In the genomic region with DNA sequence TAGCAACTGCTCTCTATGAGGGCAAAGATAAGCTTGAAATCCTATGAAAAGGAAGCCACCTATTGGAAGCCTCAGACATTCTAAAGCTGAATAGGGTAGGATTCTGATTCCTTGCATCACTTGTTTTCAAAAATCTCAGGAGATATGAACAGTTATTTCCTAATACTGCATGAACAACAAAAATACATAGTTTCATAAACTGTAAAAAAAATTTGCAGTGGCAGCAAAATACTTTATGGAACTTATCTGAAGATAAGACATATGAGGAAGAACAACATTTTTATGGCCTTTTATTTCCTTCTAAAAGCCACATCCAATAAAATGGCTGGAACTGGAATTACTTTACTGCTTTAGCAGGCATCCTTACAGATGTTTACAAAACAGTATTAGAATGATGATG, we compare ENCODE assay signal across 27 cellular contexts. TPM values are rescaled to one million over a fixed set of nuclear protein-coding genes. Genes with fewer than 3 reads are reported as not detected.
DNase-seq lines count a peak whose midpoint lies in the region; ATAC-seq, FAIRE-seq and TF ChIP-seq lines count a peak whose summit lies in the region.
"Had no signal": no experiment of that assay in that cellular context is flagged by ENCODE, and none has a peak within 500 bp of the region (broad histone marks: within the 10 kb centered on the region; RNA-seq: fewer than 3 reads in every experiment).

No MANE protein-coding gene starts in this region.

- CTCF ChIA-PET in MCF 10A (lab: Yijun Ruan, JAX), result interaction anchor here (0.6 to 4.2 kb wide), 9 partner anchors 10 to 378 kb away, joined by 3 to 38 read pairs (median 4); no protein-coding TSS in a partner anchor

- no peak for TF ChIP-seq CTCF in MCF 10A (IDR thresholded peaks at IDR 0.05; ENCODE audit: unreplicated experiment)
- no peak for TF ChIP-seq CTCF in breast epithelium (IDR thresholded peaks at IDR 0.05)
- no peak for TF ChIP-seq CTCF in colonic mucosa (IDR thresholded peaks at IDR 0.05)
- no peak for TF ChIP-seq CTCF in transverse colon (IDR thresholded peaks at IDR 0.05)

- no peak overlapping the region for H2BK15ac ChIP-seq in mesenchymal stem cell (ENCODE audit: low read depth, poor library complexity, severe bottlenecking)

- H3K9me3 Mint-ChIP-seq in MCF 10A (ENCODE audit: unreplicated experiment), result no peaks in the 10 kb centered on the region
- H3K9me3 Mint-ChIP-seq in natural killer cell treated with Interleukin-12 subunit alpha and Interleukin-12 subunit beta and Interleukin-15 and Interleukin-18, amount 100 ng/mL, for 72 hours, result no peaks in the 10 kb centered on the region
- H3K9me3 Mint-ChIP-seq: activated naive CD8-positive, alpha-beta T cell treated with anti-CD3 and anti-CD28 coated beads, Interleukin-2, amount 10 ng/mL, durations not matched to agents 7 days and 5 days; activated T-helper 2 cell treated with anti-CD3 and anti-CD28 coated beads, Interferon-gamma antibody, Interleukin-2, Interleukin-4, amounts not matched to agents 10 μg/mL and 5 μg/mL and 100 μg/mL, durations not matched to agents 14 hours and 24 hours and 36 hours; immature natural killer cell had no signal

- no peak for TF ChIP-seq EP300 in transverse colon (IDR thresholded peaks at IDR 0.05; ENCODE audit: low read depth)

- POLR2A ChIA-PET in MCF 10A (lab: Yijun Ruan, JAX), result interaction anchor here (0.7 to 1.6 kb wide), 4 partner anchors 16 to 369 kb away, joined by 3 to 7 read pairs (median 4); no protein-coding TSS in a partner anchor

- H3K4me3 ChIP-seq in breast epithelium (no peak overlapping the region), colonic mucosa (no peak overlapping the region), mesenchymal stem cell (ENCODE audit: insufficient read depth in 1 of 2, low read depth in 1 of 2, low read length in 2 of 2) (no peak overlapping the region), transverse colon (no peak overlapping the region)
- H3K4me3 ChIP-seq: BLaER1, heart right ventricle, neural progenitor cell, spleen, tibial artery had no signal

- no peaks in the 10 kb centered on the region for H3K27me3 ChIP-seq in breast epithelium
- no peaks in the 10 kb centered on the region for H3K27me3 ChIP-seq in colonic mucosa
- H3K27me3 ChIP-seq in mesenchymal stem cell (ENCODE audit: control insufficient read depth in 1 of 2, insufficient read depth in 1 of 2, low read length in 2 of 2), result no peaks in the 10 kb centered on the region
- H3K27me3 ChIP-seq in transverse colon, result no peaks in the 10 kb centered on the region
- H3K27me3 ChIP-seq: BLaER1, heart right ventricle, neural progenitor cell, spleen, tibial artery had no signal

- no peak overlapping the region for H3K4me2 ChIP-seq in mesenchymal stem cell (ENCODE audit: low read length, poor library complexity, severe bottlenecking)
- H3K4me2 ChIP-seq: BLaER1, neural progenitor cell had no signal

- no peak for FAIRE-seq in RCC 7860 (lab: Jason Lieb, UNC)

- H3K23ac ChIP-seq in mesenchymal stem cell (ENCODE audit: low read length in 2 of 2), result no peak overlapping the region

- H3K27me3 Mint-ChIP-seq in MCF 10A (ENCODE audit: insufficient read depth, unreplicated experiment), result no peaks in the 10 kb centered on the region
- H3K27me3 Mint-ChIP-seq in natural killer cell treated with Interleukin-12 subunit alpha and Interleukin-12 subunit beta and Interleukin-15 and Interleukin-18, amount 100 ng/mL, for 72 hours, result no peaks in the 10 kb centered on the region
- H3K27me3 Mint-ChIP-seq: activated naive CD8-positive, alpha-beta T cell treated with anti-CD3 and anti-CD28 coated beads, Interleukin-2, amount 10 ng/mL, durations not matched to agents 7 days and 5 days had no signal

- H3K9ac ChIP-seq in colonic mucosa (ENCODE audit: low read depth in 2 of 2, low read length in 2 of 2), result no peak overlapping the region
- H3K9ac ChIP-seq in mesenchymal stem cell (ENCODE audit: low read length), result peak overlapping the region; percentile 64
- H3K9ac ChIP-seq: BLaER1, neural progenitor cell had no signal

- TF ChIP-seq POLR2A in breast epithelium (IDR thresholded peaks at IDR 0.05) (no peak), transverse colon (IDR thresholded peaks at IDR 0.05) (no peak)

- no peak overlapping the region for H2BK120ac ChIP-seq in mesenchymal stem cell (ENCODE audit: low read depth, low read length)

- H3K36me3 ChIP-seq in breast epithelium (no peaks in the 10 kb centered on the region), colonic mucosa (no peaks in the 10 kb centered on the region), mesenchymal stem cell (ENCODE audit: control insufficient read depth in 1 of 2, insufficient read depth in 2 of 2, low read depth in 1 of 2, low read length in 2 of 2) (peaks cover 5 to 29% of the 10 kb centered on the region in 2 experiments), transverse colon (peaks cover 0 to 3% (median 0%) of the 10 kb centered on the region in 4 donors)
- H3K36me3 ChIP-seq: neural progenitor cell had no signal

- H3K27ac ChIP-seq in breast epithelium (peak overlapping the region in 1 of 2 donors; percentile 13), colonic mucosa (peak overlapping the region; percentile 57), mesenchymal stem cell (ENCODE audit: low read length, poor library complexity, severe bottlenecking) (no peak overlapping the region), transverse colon (peak overlapping the region; percentile 43 to 67 (median 64))
- H3K27ac ChIP-seq: 22Rv1, BLaER1, heart right ventricle, neural progenitor cell, RWPE1, spleen, tibial artery had no signal

- ATAC-seq in natural killer cell treated with Interleukin-12 subunit alpha and Interleukin-12 subunit beta and Interleukin-15 and Interleukin-18, amount 100 ng/mL, for 72 hours, result no peak
- ATAC-seq: heart right ventricle; SK-N-SH treated with all-trans-retinoic acid at 6 μM for 48 hours; stimulated activated naive CD8-positive, alpha-beta T cell treated with anti-CD3 and anti-CD28 coated beads, Interleukin-15, Interleukin-2, amounts not matched to agents 100 U/mL and 50 U/mL, for 24 hours had no signal

- no peak overlapping the region for H4K91ac ChIP-seq in mesenchymal stem cell (ENCODE audit: low read length)

- no peak overlapping the region for H3K4ac ChIP-seq in mesenchymal stem cell (ENCODE audit: low read depth in 1 of 2, low read length in 2 of 2)

- in situ Hi-C loops in transverse colon (cut with MboI; ENCODE audit: low pct_ligation_motif_present in 1 of 4, low pct_unique_long_range_greater_than_20kb in 1 of 4, low sequenced_read_pairs in 3 of 4), result no loop called here

- no peak overlapping the region for H2AFZ ChIP-seq in mesenchymal stem cell (ENCODE audit: low read depth, low read length)
- H2AFZ ChIP-seq: neural progenitor cell had no signal

- no peak overlapping the region for H2AK5ac ChIP-seq in mesenchymal stem cell (ENCODE audit: low read length, severe bottlenecking)

- no peak overlapping the region for H2BK5ac ChIP-seq in mesenchymal stem cell (ENCODE audit: low read depth, low read length, poor library complexity, severe bottlenecking)

- no peak overlapping the region for H3K27ac Mint-ChIP-seq in MCF 10A (ENCODE audit: low read depth, unreplicated experiment)
- H3K27ac Mint-ChIP-seq in natural killer cell treated with Interleukin-12 subunit alpha and Interleukin-12 subunit beta and Interleukin-15 and Interleukin-18, amount 100 ng/mL, for 72 hours, result no peak overlapping the region
- H3K27ac Mint-ChIP-seq: activated naive CD8-positive, alpha-beta T cell treated with anti-CD3 and anti-CD28 coated beads, Interleukin-2, amount 10 ng/mL, durations not matched to agents 7 days and 5 days; activated T-helper 2 cell treated with anti-CD3 and anti-CD28 coated beads, Interferon-gamma antibody, Interleukin-2, Interleukin-4, amounts not matched to agents 10 μg/mL and 5 μg/mL and 100 μg/mL, durations not matched to agents 14 hours and 24 hours and 36 hours; immature natural killer cell; neural progenitor cell had no signal

- no peak overlapping the region for H3K4me3 Mint-ChIP-seq in MCF 10A (ENCODE audit: unreplicated experiment)
- H3K4me3 Mint-ChIP-seq in natural killer cell treated with Interleukin-12 subunit alpha and Interleukin-12 subunit beta and Interleukin-15 and Interleukin-18, amount 100 ng/mL, for 72 hours, result no peak overlapping the region
- H3K4me3 Mint-ChIP-seq: activated naive CD8-positive, alpha-beta T cell treated with anti-CD3 and anti-CD28 coated beads, Interleukin-2, amount 10 ng/mL, durations not matched to agents 7 days and 5 days; immature natural killer cell; neural progenitor cell had no signal

- BruUV-seq in MCF 10A (replicated peaks; lab: Mats Ljungman, UMichigan), result no TSS peak

- H3K18ac ChIP-seq in mesenchymal stem cell (ENCODE audit: low read depth in 1 of 2, low read length in 2 of 2), result no peak overlapping the region

- H3K79me1 ChIP-seq in mesenchymal stem cell (replicated peaks; ENCODE audit: low read length, poor library complexity, severe bottlenecking), result peaks cover 3% of the 10 kb centered on the region

- H3K4me1 ChIP-seq in breast epithelium (no peaks in the 10 kb centered on the region), colonic mucosa (peaks cover 16% of the 10 kb centered on the region), mesenchymal stem cell (ENCODE audit: control insufficient read depth, insufficient read depth, low read depth, low read length) (no peaks in the 10 kb centered on the region), transverse colon (peaks cover 4 to 62% (median 41%) of the 10 kb centered on the region in 4 donors)
- H3K4me1 ChIP-seq: neural progenitor cell, tibial artery had no signal

- intact Hi-C loops in MCF 10A (cut with micrococcal nuclease), result no loop called here
- intact Hi-C loops in breast epithelium (cut with DNase I; ENCODE audit: low total_unique reads), result loop anchor here (2.0 kb wide), 1 partner anchor 31 kb away; no protein-coding TSS in a partner anchor
- intact Hi-C loops in colonic mucosa (cut with DNase I), result no loop called here
- intact Hi-C loops in transverse colon (cut with DNase I; ENCODE audit: low total_unique reads), result no loop called here

- no peak overlapping the region for H3K14ac ChIP-seq in mesenchymal stem cell (ENCODE audit: low read length in 2 of 2)

- no peaks in the 10 kb centered on the region for H3K9me3 ChIP-seq in breast epithelium
- H3K9me3 ChIP-seq in colonic mucosa, result no peaks in the 10 kb centered on the region
- H3K9me3 ChIP-seq in mesenchymal stem cell (ENCODE audit: control insufficient read depth, low read length), result no peaks in the 10 kb centered on the region
- no peaks in the 10 kb centered on the region for H3K9me3 ChIP-seq in transverse colon
- H3K9me3 ChIP-seq: BLaER1, heart right ventricle, spleen, tibial artery had no signal

- no peak overlapping the region for H4K8ac ChIP-seq in mesenchymal stem cell (ENCODE audit: low read length)

- peaks cover 15% of the 10 kb centered on the region for H3K36me3 Mint-ChIP-seq in MCF 10A (ENCODE audit: insufficient read depth, unreplicated experiment)
- no peaks in the 10 kb centered on the region for H3K36me3 Mint-ChIP-seq in natural killer cell treated with Interleukin-12 subunit alpha and Interleukin-12 subunit beta and Interleukin-15 and Interleukin-18, amount 100 ng/mL, for 72 hours

- no peak overlapping the region for H2BK12ac ChIP-seq in mesenchymal stem cell (ENCODE audit: low read length in 2 of 2)

- peak; percentile 9 for DNase-seq in MCF 10A (ENCODE audit: unreplicated experiment)
- DNase-seq in breast epithelium (ENCODE audit: low spot score in 2 of 2), result no peak
- DNase-seq in colonic mucosa, result no peak
- DNase-seq in mesenchymal stem cell, result no peak
- no peak for DNase-seq in transverse colon
- no peak for DNase-seq in RCC 7860 (ENCODE audit: low spot score)
- no peak for DNase-seq in natural killer cell treated with Interleukin-12 subunit alpha and Interleukin-12 subunit beta and Interleukin-15 and Interleukin-18, amount 100 ng/mL, for 72 hours (ENCODE audit: low spot score)
- no peak for DNase-seq in COLO668 (lab: John Stamatoyannopoulos, UW; ENCODE audit: unreplicated experiment)
- DNase-seq: activated naive CD8-positive, alpha-beta T cell treated with anti-CD3 and anti-CD28 coated beads, Interleukin-2, amount 10 ng/mL, durations not matched to agents 7 days and 5 days; cortex of kidney; heart right ventricle; immature natural killer cell; KBM-7; NCI-H1694; NCI-H2171; NCI-H526; spleen; stimulated activated CD4-positive, alpha-beta T cell treated with anti-CD3 and anti-CD28 coated beads, Interleukin-4, amount 100 ng/mL, for 1 hour; stimulated activated naive CD8-positive, alpha-beta T cell treated with anti-CD3 and anti-CD28 coated beads, Interleukin-15, Interleukin-2, amounts not matched to agents 100 U/mL and 50 U/mL, for 24 hours; tibial artery had no signal

- no peaks in the 10 kb centered on the region for H3K4me1 Mint-ChIP-seq in MCF 10A (ENCODE audit: insufficient read depth, unreplicated experiment)
- peaks cover 4 to 5% of the 10 kb centered on the region in 2 donors for H3K4me1 Mint-ChIP-seq in natural killer cell treated with Interleukin-12 subunit alpha and Interleukin-12 subunit beta and Interleukin-15 and Interleukin-18, amount 100 ng/mL, for 72 hours (ENCODE audit: low read depth in 2 of 2)

RNA-seq across cellular contexts. Expression of gene AP3S2, which starts 29.9 kb away (rescaled TPM):
- total RNA-seq in MCF 10A (2022), result 38.4 and 39.5 TPM in 2 replicates
- 10 to 100 TPM; 37.4 to 57.4 (median 52.8) TPM for total RNA-seq in breast epithelium
- 10 to 100 TPM; 44.5 to 48.6 TPM for total RNA-seq in colonic mucosa
- polyA plus RNA-seq in mesenchymal stem cell (2013, experiment 1 of 2), result 22.4 TPM
- 23.4 TPM for polyA plus RNA-seq in mesenchymal stem cell (2013, experiment 2 of 2)
- total RNA-seq in transverse colon, result 10 to 100 TPM; 20.9 to 90.0 (median 72.6) TPM
- 10 to 100 TPM; 29.0 to 34.4 TPM for total RNA-seq in natural killer cell treated with Interleukin-12 subunit alpha and Interleukin-12 subunit beta and Interleukin-15 and Interleukin-18, amount 100 ng/mL, for 72 hours

RNA-seq across cellular contexts. Expression of gene ARPIN, which starts 48.8 kb away (rescaled TPM):
- total RNA-seq in MCF 10A (2022) (7.1 and 9.9 TPM in 2 replicates), breast epithelium (10 to 100 TPM; 14.6 to 22.3 (median 17.0) TPM), colonic mucosa (10 to 100 TPM; 31.7 to 36.7 TPM), transverse colon (10 to 100 TPM; 24.1 to 48.6 (median 37.6) TPM)
- 9.3 TPM for polyA plus RNA-seq in mesenchymal stem cell (2013, experiment 1 of 2)
- polyA plus RNA-seq in mesenchymal stem cell (2013, experiment 2 of 2), result 9.2 TPM
- total RNA-seq in natural killer cell treated with Interleukin-12 subunit alpha and Interleukin-12 subunit beta and Interleukin-15 and Interleukin-18, amount 100 ng/mL, for 72 hours, result not detected
- total RNA-seq: activated T-helper 2 cell treated with anti-CD3 and anti-CD28 coated beads, Interferon-gamma antibody, Interleukin-2, Interleukin-4, amounts not matched to agents 10 μg/mL and 5 μg/mL and 100 μg/mL, durations not matched to agents 14 hours and 24 hours and 36 hours; T-helper 2 cell treated with Interferon-gamma antibody and Interleukin-4, amounts not matched to agents 100 ng/mL and 5 ng/mL, for 36 hours had no signal

RNA-seq across cellular contexts. Expression of gene ANPEP, which starts 49.3 kb away (rescaled TPM):
- total RNA-seq in MCF 10A (2022), result 252 and 294 TPM in 2 replicates
- 100 to 1,000 TPM in 2 of 3 donors, 10 to 100 TPM in 1; 26.5 to 129 (median 106) TPM for total RNA-seq in breast epithelium
- 100 to 1,000 TPM; 216 to 567 TPM for total RNA-seq in colonic mucosa
- polyA plus RNA-seq in mesenchymal stem cell (2013, experiment 1 of 2), result 63.7 TPM
- polyA plus RNA-seq in mesenchymal stem cell (2013, experiment 2 of 2), result 61.6 TPM
- 1,000 to 10,000 TPM in 1 of 4 donors, 100 to 1,000 TPM in 3; 133 to 1,054 (median 474) TPM for total RNA-seq in transverse colon
- total RNA-seq in natural killer cell treated with Interleukin-12 subunit alpha and Interleukin-12 subunit beta and Interleukin-15 and Interleukin-18, amount 100 ng/mL, for 72 hours, result 1 to 10 TPM in 1 of 2 donors, not detected in 1; 3.2 TPM

Comparison
In these comparisons a context has a peak if more than half of its experiments do, and no peak if none do; other contexts are left out.
1. RNA of gene ANPEP, which starts 49.3 kb away (total RNA-seq): 133 to 1,054 TPM in transverse colon, 216 to 567 TPM in colonic mucosa, 252 to 294 TPM in MCF 10A and 26.5 to 129 TPM in breast epithelium; 3.2 TPM in natural killer cell treated with Interleukin-12 subunit alpha and Interleukin-12 subunit beta and Interleukin-15 and Interleukin-18, amount 100 ng/mL, for 72 hours; every median in the first group is over 4 times any median in the second.